9 cellular contexts compared by ENCODE assay signal in genomic region chr16:24070851-24071250, GRCh38.
DNase-seq lines count a peak whose midpoint lies in the region; ATAC-seq and TF ChIP-seq lines count a peak whose summit lies in the region.
"Had no signal": no experiment of that assay in that cellular context is flagged by ENCODE, and none has a peak within 500 bp of the region (broad histone marks: within the 10 kb centered on the region; RNA-seq: fewer than 3 reads in every experiment).

No MANE protein-coding gene starts in this region.

- H3K9me3 ChIP-seq in Peyer's patch (no peaks in the 10 kb centered on the region), mucosa of descending colon (no peaks in the 10 kb centered on the region)
- H3K9me3 ChIP-seq: BLaER1 treated with 17β-estradiol and CSF1 and Interleukin-3, amounts not matched to agents 10 nM and 100 nM had no signal

- no peak overlapping the region for H3K27ac ChIP-seq in Peyer's patch

- H3K4me1 ChIP-seq in Peyer's patch, result no peaks in the 10 kb centered on the region
- H3K4me1 ChIP-seq in mucosa of descending colon (ENCODE audit: low read depth), result no peaks in the 10 kb centered on the region

- H3K36me3 ChIP-seq in Peyer's patch, result no peaks in the 10 kb centered on the region
- H3K36me3 ChIP-seq in mucosa of descending colon (ENCODE audit: low read depth), result no peaks in the 10 kb centered on the region

- no peak overlapping the region for H3K4me3 Mint-ChIP-seq in chondrocyte (ENCODE audit: unreplicated experiment)

- no peak overlapping the region for H3K27ac Mint-ChIP-seq in chondrocyte (ENCODE audit: unreplicated experiment)

- intact Hi-C loops in mucosa of descending colon (cut with DNase I, micrococcal nuclease), result no loop called here

- no peaks in the 10 kb centered on the region for H3K9me3 Mint-ChIP-seq in chondrocyte (ENCODE audit: low read depth)

- H3K27me3 ChIP-seq in Peyer's patch, result no peaks in the 10 kb centered on the region
- H3K27me3 ChIP-seq: BLaER1 treated with 17β-estradiol and CSF1 and Interleukin-3, amounts not matched to agents 10 nM and 100 nM had no signal

- H3K36me3 Mint-ChIP-seq in chondrocyte (ENCODE audit: low read depth), result no peaks in the 10 kb centered on the region

- H3K27me3 Mint-ChIP-seq in chondrocyte (ENCODE audit: low read depth), result peaks cover 2% of the 10 kb centered on the region

- no peaks in the 10 kb centered on the region for H3K4me1 Mint-ChIP-seq in chondrocyte (ENCODE audit: low read depth)

- no peak for TF ChIP-seq POLR2A in Peyer's patch (IDR thresholded peaks at IDR 0.05)

- ATAC-seq in HG02981 (IDR thresholded peaks at IDR 0.05; ENCODE audit: unreplicated experiment) (peak; percentile 58), mucosa of descending colon (peak; percentile 65), HG02571 (IDR thresholded peaks at IDR 0.05; ENCODE audit: unreplicated experiment) (no peak)

- H3K4me3 ChIP-seq in Peyer's patch (no peak overlapping the region), mucosa of descending colon (no peak overlapping the region)
- H3K4me3 ChIP-seq: BLaER1 treated with 17β-estradiol and CSF1 and Interleukin-3, amounts not matched to agents 10 nM and 100 nM had no signal

- DNase-seq in NCI-H2107 (lab: John Stamatoyannopoulos, UW), result peak; percentile 3
- DNase-seq in NCI-H2107 treated with DMSO at 0.1 percent for 48 hours (lab: John Stamatoyannopoulos, UW; ENCODE audit: unreplicated experiment), result no peak
- peak in 1 of 3 donors; percentile 52 for DNase-seq in Peyer's patch
- DNase-seq in chondrocyte (ENCODE audit: low spot score), result no peak
- peak in 1 of 3 donors; percentile 23 for DNase-seq in mucosa of descending colon
- no peak for DNase-seq in middle frontal gyrus (ENCODE audit: extremely low spot score, low spot score)

- TF ChIP-seq CTCF in Peyer's patch (IDR thresholded peaks at IDR 0.05) (peak in 4 of 6 experiments; percentile 44 to 57 (median 48)), chondrocyte (IDR thresholded peaks at IDR 0.05) (peak; percentile 38), mucosa of descending colon (IDR thresholded peaks at IDR 0.05) (no peak)
